11 cellular contexts compared by ENCODE assay signal in genomic region chr6:91057689-91058088, GRCh38.
"Had no signal": no experiment of that assay in that cellular context is flagged by ENCODE, and none has a peak within 500 bp of the region (broad histone marks: within the 10 kb centered on the region; RNA-seq: fewer than 3 reads in every experiment).

No MANE protein-coding gene starts in this region.

- H3K4me2 ChIP-seq: GM23338 had no signal

- H3K27ac ChIP-seq: GM23248 had no signal

- ATAC-seq: GM23338, HCT116 had no signal

- H3K4me1 ChIP-seq: HAP-1 had no signal

- FAIRE-seq: H1, H54 had no signal

- H2AFZ ChIP-seq: GM23248, GM23338 had no signal

- H3K4me3 ChIP-seq: GM23248, GM23338, HAP-1 had no signal

- H3K9ac ChIP-seq: GM23248 had no signal

- H3K36me3 ChIP-seq: HAP-1 had no signal

- DNase-seq: GM23248, GOT3, H7, H9, HCEC 1CT, HFFc6 had no signal

- H3K9me3 ChIP-seq: HAP-1 had no signal
